In the genomic region with DNA sequence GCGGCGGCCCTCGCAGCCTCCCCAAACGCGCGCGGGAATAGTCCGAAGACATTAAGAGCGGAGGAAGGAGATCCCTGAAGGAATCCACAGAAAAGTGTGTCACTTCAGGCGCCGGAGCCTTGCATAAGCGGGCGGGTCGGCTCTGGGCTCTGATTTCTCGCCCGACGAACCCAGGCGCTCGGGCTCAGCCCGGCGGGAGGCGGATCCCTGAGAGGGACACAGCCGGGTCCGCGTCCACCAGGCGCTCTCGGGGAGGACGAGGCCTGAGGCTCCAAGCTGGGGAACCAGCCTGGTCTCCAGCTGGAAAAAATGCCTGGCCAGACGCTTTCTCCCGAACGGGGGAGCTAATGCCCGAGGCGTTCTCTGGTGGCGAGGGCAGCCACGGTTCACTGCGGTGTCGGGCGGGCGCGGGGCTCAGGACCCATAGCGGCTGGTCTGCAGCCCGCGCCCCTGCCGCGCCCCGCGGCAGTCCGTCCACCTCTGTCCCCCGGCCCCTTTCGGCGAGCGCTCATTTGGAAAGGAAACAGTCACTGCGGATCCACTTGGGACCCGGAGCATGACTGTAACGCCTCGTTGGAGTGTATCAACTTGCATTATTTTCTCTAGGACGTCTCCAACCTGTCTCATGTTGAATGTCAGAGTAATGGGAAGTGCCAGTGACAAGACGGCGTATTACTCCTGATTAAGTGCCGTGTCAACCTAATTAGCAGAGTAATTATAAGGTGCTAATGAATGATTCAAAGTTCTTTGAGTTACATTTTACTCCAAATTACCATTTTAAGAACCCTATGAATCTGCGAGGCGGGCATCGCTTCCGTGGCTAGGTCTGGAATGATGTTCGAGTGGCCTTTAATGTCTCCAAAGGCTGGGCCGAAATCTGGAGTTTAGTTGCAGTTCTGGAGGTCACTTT, we compare ENCODE assay signal across 9 cellular contexts. TPM values are rescaled to one million over a fixed set of nuclear protein-coding genes. Genes with fewer than 3 reads are reported as not detected.
DNase-seq lines count a peak whose midpoint lies in the region; ATAC-seq, FAIRE-seq and TF ChIP-seq lines count a peak whose summit lies in the region.
"Had no signal": no experiment of that assay in that cellular context is flagged by ENCODE, and none has a peak within 500 bp of the region (broad histone marks: within the 10 kb centered on the region; RNA-seq: fewer than 3 reads in every experiment).

No MANE protein-coding gene starts in this region.

- H3K27ac Mint-ChIP-seq in astrocyte (ENCODE audit: unreplicated experiment) (peak overlapping the region; percentile 84), memory B cell (peak overlapping the region; percentile 62)

- H3K27me3 ChIP-seq in heart left ventricle (peaks cover 74 to 100% (median 93%) of the 10 kb centered on the region in 9 donors), astrocyte (ENCODE audit: insufficient read depth, low read length) (peaks cover 91% of the 10 kb centered on the region), foreskin keratinocyte (peaks cover 100% of the 10 kb centered on the region)

- intact Hi-C loops in heart left ventricle (cut with DNase I) = loop anchor here in 2 of 10 donors (5.0 to 10.0 kb wide), 2 partner anchors 136 to 449 kb away; no protein-coding TSS in a partner anchor
- intact Hi-C loops in left ventricle myocardium superior (cut with micrococcal nuclease) = no loop called here

- no peak for TF ChIP-seq CTCF in heart left ventricle (IDR thresholded peaks at IDR 0.05)
- TF ChIP-seq CTCF in astrocyte (IDR thresholded peaks at IDR 0.05; ENCODE audit: insufficient read depth, low read depth, low read length) = no peak
- TF ChIP-seq CTCF in foreskin keratinocyte (conservative IDR thresholded peaks at IDR 0.05) = no peak

- H3K4me3 Mint-ChIP-seq in astrocyte (ENCODE audit: unreplicated experiment) (peak overlapping the region; percentile 76), memory B cell (no peak overlapping the region)

- peaks cover 3% of the 10 kb centered on the region for H3K36me3 Mint-ChIP-seq in astrocyte (ENCODE audit: low read depth, unreplicated experiment)
- H3K36me3 Mint-ChIP-seq in memory B cell = peaks cover 8% of the 10 kb centered on the region

- H3K27ac ChIP-seq in heart left ventricle (no peak overlapping the region), astrocyte (ENCODE audit: low read depth, low read length) (no peak overlapping the region), urinary bladder (ENCODE audit: low read depth) (no peak overlapping the region), foreskin keratinocyte (no peak overlapping the region)

- peak overlapping the region; percentile 82 for H3K4me2 ChIP-seq in astrocyte (ENCODE audit: low read length)

- H3K9me3 ChIP-seq in heart left ventricle (peaks cover 0 to 8% (median 0%) of the 10 kb centered on the region in 12 donors), astrocyte (ENCODE audit: insufficient read depth, low read depth, low read length) (no peaks in the 10 kb centered on the region)

- peak overlapping the region in 11 of 12 donors; percentile 8 to 46 (median 28) for H3K4me3 ChIP-seq in heart left ventricle
- no peak overlapping the region for H3K4me3 ChIP-seq in astrocyte (ENCODE audit: insufficient read depth, low read depth, low read length)
- H3K4me3 ChIP-seq in urinary bladder (ENCODE audit: low read depth, low read length) = peak overlapping the region; percentile 46

- peaks cover 5% of the 10 kb centered on the region for H3K4me1 Mint-ChIP-seq in astrocyte (ENCODE audit: low read depth, unreplicated experiment)
- peaks cover 9% of the 10 kb centered on the region for H3K4me1 Mint-ChIP-seq in memory B cell

- DNase-seq in heart left ventricle = no peak
- DNase-seq in left ventricle myocardium superior = no peak
- no peak for DNase-seq in astrocyte (ENCODE audit: low read depth)
- DNase-seq in memory B cell (ENCODE audit: low spot score in 2 of 2) = no peak
- no peak for DNase-seq in KG1 (lab: John Stamatoyannopoulos, UW)
- DNase-seq in foreskin keratinocyte = no peak

- H3K9me3 Mint-ChIP-seq in astrocyte (ENCODE audit: unreplicated experiment) (peaks cover 10% of the 10 kb centered on the region), memory B cell (peaks cover 1% of the 10 kb centered on the region)

- H3K27me3 Mint-ChIP-seq in astrocyte (ENCODE audit: low read depth, unreplicated experiment) = peaks cover 83% of the 10 kb centered on the region
- peaks cover 44% of the 10 kb centered on the region for H3K27me3 Mint-ChIP-seq in memory B cell

- no peaks in the 10 kb centered on the region for H3K79me2 ChIP-seq in astrocyte (ENCODE audit: insufficient read depth, low read length)

- H3K36me3 ChIP-seq in heart left ventricle (no peaks in the 10 kb centered on the region), astrocyte (ENCODE audit: insufficient read depth, low read length) (no peaks in the 10 kb centered on the region), urinary bladder (ENCODE audit: insufficient read depth) (no peaks in the 10 kb centered on the region)

- WGBS in heart left ventricle, 4 donors = 2 to 4% (median 3%) methylated on average over 40 to 66 of the region's 66 CpGs
- 2% methylated on average over 66 of the region's 66 CpGs for WGBS in urinary bladder

- no peak for FAIRE-seq in astrocyte (lab: Jason Lieb, UNC)
- FAIRE-seq: G401.6 had no signal

- ATAC-seq in heart left ventricle (no peak), left ventricle myocardium superior (no peak), memory B cell (ENCODE audit: low read depth) (no peak), HG03045 (IDR thresholded peaks at IDR 0.05; ENCODE audit: unreplicated experiment) (no peak), foreskin keratinocyte (no peak)

- no peak overlapping the region for H3K9ac ChIP-seq in astrocyte (ENCODE audit: low read length)

- H4K20me1 ChIP-seq in astrocyte (ENCODE audit: insufficient read depth, low read length) = no peaks in the 10 kb centered on the region

- no peak for TF ChIP-seq POLR2A in heart left ventricle (IDR thresholded peaks at IDR 0.05)

- H2AFZ ChIP-seq in astrocyte (ENCODE audit: low read depth, low read length) = peak overlapping the region; percentile 61

- peaks cover 0 to 41% (median 15%) of the 10 kb centered on the region in 12 donors for H3K4me1 ChIP-seq in heart left ventricle
- no peaks in the 10 kb centered on the region for H3K4me1 ChIP-seq in astrocyte (ENCODE audit: insufficient read depth, low read length)
- H3K4me1 ChIP-seq in urinary bladder (ENCODE audit: insufficient read depth) = peaks cover 2% of the 10 kb centered on the region
- H3K4me1 ChIP-seq in foreskin keratinocyte = no peaks in the 10 kb centered on the region

RNA-seq across cellular contexts. Expression of gene BARHL2, which starts 1.6 kb away (rescaled TPM):
- total RNA-seq in heart left ventricle = not detected
- not detected for polyA plus RNA-seq in heart left ventricle
- not detected for total RNA-seq in left ventricle myocardium superior
- not detected in 2 replicates for total RNA-seq in astrocyte
- total RNA-seq in urinary bladder = not detected
- polyA plus RNA-seq in urinary bladder = not detected
- not detected in 2 replicates for total RNA-seq in foreskin keratinocyte
- polyA plus RNA-seq in foreskin keratinocyte = not detected in 2 replicates
